Comparison of ENCODE assay signal across 20 cellular contexts in the genomic region with DNA sequence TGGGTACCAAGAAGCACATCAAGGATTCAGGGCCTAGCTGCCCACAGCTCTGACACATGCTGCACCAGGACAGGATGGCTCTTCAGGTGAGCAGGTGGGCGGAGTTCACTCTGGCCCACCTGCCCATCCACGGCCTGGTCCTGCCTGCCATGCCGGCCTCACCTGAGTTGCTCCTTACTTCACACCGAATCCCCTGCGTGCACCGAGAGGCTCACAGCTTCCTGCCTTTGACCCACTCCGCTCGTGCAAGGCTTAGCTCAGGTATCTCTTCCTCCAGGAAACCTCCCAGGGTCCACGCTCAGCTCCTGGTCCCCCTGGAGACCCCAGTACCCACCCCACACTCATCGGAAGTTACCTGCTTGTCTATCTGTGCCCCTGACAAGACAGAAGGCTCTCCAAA.
"Had no signal": no experiment of that assay in that cellular context is flagged by ENCODE, and none has a peak within 500 bp of the region (broad histone marks: within the 10 kb centered on the region; RNA-seq: fewer than 3 reads in every experiment).

No MANE protein-coding gene starts in this region.

- H3K4me1 ChIP-seq: colonic mucosa, left ventricle myocardium inferior, suprapubic skin, thyroid gland, upper lobe of left lung, uterus had no signal

- H3K4me3 ChIP-seq: colonic mucosa, hepatocyte, left ventricle myocardium inferior, lung, mucosa of descending colon, ovary, suprapubic skin, thyroid gland, upper lobe of left lung, uterus had no signal

- H3K9me3 Mint-ChIP-seq: naive thymus-derived CD8-positive, alpha-beta T cell; stimulated activated naive B cell treated with anti-CD40 and anti-IgM and Interleukin-4, amounts not matched to agents 10 μg/mL and 1 μg/mL and 100 μg/mL, for 72 hours had no signal

- ATAC-seq: left cardiac atrium; mucosa of descending colon; naive thymus-derived CD8-positive, alpha-beta T cell; right cardiac atrium; stimulated activated naive B cell treated with anti-CD40 and anti-IgM and Interleukin-4, amounts not matched to agents 10 μg/mL and 1 μg/mL and 100 μg/mL, for 72 hours had no signal

- H3K36me3 Mint-ChIP-seq: naive thymus-derived CD8-positive, alpha-beta T cell had no signal

- H2AFZ ChIP-seq: hepatocyte had no signal

- H3K79me2 ChIP-seq: hepatocyte had no signal

- DNase-seq: colonic mucosa; dermis blood vessel endothelial cell; foreskin melanocyte; head of caudate nucleus; kidney; left cardiac atrium; left ventricle myocardium inferior; mucosa of descending colon; naive thymus-derived CD8-positive, alpha-beta T cell; nucleus accumbens; ovary; right cardiac atrium; stimulated activated CD4-positive, alpha-beta T cell treated with anti-CD3 and anti-CD28 coated beads, Interleukin-4, amount 100 ng/mL, for 24 hours; stimulated activated naive B cell treated with anti-CD40 and anti-IgM and Interleukin-4, amounts not matched to agents 10 μg/mL and 1 μg/mL and 100 μg/mL, for 72 hours; thyroid gland; uterus had no signal

- H3K9me3 ChIP-seq: colonic mucosa, left ventricle myocardium inferior, mucosa of descending colon, ovary, suprapubic skin, thyroid gland, upper lobe of left lung, uterus had no signal

- H3K27ac ChIP-seq: colonic mucosa, hepatocyte, left ventricle myocardium inferior, ovary, suprapubic skin, thyroid gland, upper lobe of left lung, uterus had no signal

- H3K4me3 Mint-ChIP-seq: naive thymus-derived CD8-positive, alpha-beta T cell; stimulated activated naive B cell treated with anti-CD40 and anti-IgM and Interleukin-4, amounts not matched to agents 10 μg/mL and 1 μg/mL and 100 μg/mL, for 72 hours had no signal

- H3K27me3 ChIP-seq: colonic mucosa, ovary, thyroid gland, upper lobe of left lung, uterus had no signal

- H3K27ac Mint-ChIP-seq: stimulated activated naive B cell treated with anti-CD40 and anti-IgM and Interleukin-4, amounts not matched to agents 10 μg/mL and 1 μg/mL and 100 μg/mL, for 72 hours had no signal

- H3K36me3 ChIP-seq: colonic mucosa, left ventricle myocardium inferior, ovary, suprapubic skin, thyroid gland, upper lobe of left lung, uterus had no signal

- FAIRE-seq: kidney had no signal
